ENCODE assay signal across 1 cellular context in genomic region chr11:16981651-16982194, GRCh38.
TF ChIP-seq lines count a peak whose summit lies in the region.

No MANE protein-coding gene starts in this region.

TF ChIP-seq in HepG2, 621 proteins besides CTCF, POLR2A, EP300 and RAD21 (continued from another document and continues in another):
- TF ChIP-seq ZNF792 (CRISPR knock-in tag; IDR thresholded peaks at IDR 0.05): 0 out of 2 replicates have a peak, but pooled peaks have one; percentile 46
- TF ChIP-seq FOXJ3 (CRISPR knock-in tag; IDR thresholded peaks at IDR 0.05; ENCODE audit: borderline replicate concordance): peak; percentile 68; the same call in 1 of the 2 replicates
- TF ChIP-seq FOXK2 (IDR thresholded peaks at IDR 0.05): peak; percentile 54; the same call in 1 of the 2 replicates
- TF ChIP-seq, protein P1, sequence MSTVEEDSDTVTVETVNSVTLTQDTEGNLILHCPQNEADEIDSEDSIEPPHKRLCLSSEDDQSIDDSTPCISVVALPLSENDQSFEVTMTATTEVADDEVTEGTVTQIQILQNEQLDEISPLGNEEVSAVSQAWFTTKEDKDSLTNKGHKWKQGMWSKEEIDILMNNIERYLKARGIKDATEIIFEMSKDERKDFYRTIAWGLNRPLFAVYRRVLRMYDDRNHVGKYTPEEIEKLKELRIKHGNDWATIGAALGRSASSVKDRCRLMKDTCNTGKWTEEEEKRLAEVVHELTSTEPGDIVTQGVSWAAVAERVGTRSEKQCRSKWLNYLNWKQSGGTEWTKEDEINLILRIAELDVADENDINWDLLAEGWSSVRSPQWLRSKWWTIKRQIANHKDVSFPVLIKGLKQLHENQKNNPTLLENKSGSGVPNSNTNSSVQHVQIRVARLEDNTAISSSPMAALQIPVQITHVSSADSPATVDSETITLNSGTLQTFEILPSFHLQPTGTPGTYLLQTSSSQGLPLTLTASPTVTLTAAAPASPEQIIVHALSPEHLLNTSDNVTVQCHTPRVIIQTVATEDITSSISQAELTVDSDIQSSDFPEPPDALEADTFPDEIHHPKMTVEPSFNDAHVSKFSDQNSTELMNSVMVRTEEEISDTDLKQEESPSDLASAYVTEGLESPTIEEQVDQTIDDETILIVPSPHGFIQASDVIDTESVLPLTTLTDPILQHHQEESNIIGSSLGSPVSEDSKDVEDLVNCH (CRISPR knock-in tag; IDR thresholded peaks at IDR 0.05): no peak
- TF ChIP-seq ZSCAN25 (CRISPR knock-in tag; IDR thresholded peaks at IDR 0.05): no peak
- TF ChIP-seq ZNF749 (CRISPR knock-in tag; IDR thresholded peaks at IDR 0.05; ENCODE audit: borderline replicate concordance): no peak
- peak; percentile 71; the same call in 1 of the 3 replicates for TF ChIP-seq MXI1 (IDR thresholded peaks at IDR 0.05; ENCODE audit: borderline replicate concordance, low read depth, low read length)
- TF ChIP-seq THAP9 (CRISPR knock-in tag; IDR thresholded peaks at IDR 0.05; ENCODE audit: borderline replicate concordance): peak; percentile 20; the same call in 1 of the 2 replicates
- 0 out of 2 replicates have a peak, but pooled peaks have one; percentile 41 for TF ChIP-seq HBP1 (CRISPR knock-in tag; IDR thresholded peaks at IDR 0.05; ENCODE audit: low read depth)
- TF ChIP-seq SRF (IDR thresholded peaks at IDR 0.05; ENCODE audit: low read depth, low read length): no peak
- TF ChIP-seq, protein P2, sequence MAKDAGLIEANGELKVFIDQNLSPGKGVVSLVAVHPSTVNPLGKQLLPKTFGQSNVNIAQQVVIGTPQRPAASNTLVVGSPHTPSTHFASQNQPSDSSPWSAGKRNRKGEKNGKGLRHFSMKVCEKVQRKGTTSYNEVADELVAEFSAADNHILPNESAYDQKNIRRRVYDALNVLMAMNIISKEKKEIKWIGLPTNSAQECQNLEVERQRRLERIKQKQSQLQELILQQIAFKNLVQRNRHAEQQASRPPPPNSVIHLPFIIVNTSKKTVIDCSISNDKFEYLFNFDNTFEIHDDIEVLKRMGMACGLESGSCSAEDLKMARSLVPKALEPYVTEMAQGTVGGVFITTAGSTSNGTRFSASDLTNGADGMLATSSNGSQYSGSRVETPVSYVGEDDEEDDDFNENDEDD (CRISPR knock-in tag; IDR thresholded peaks at IDR 0.05; ENCODE audit: borderline replicate concordance): no peak
- TF ChIP-seq ZBTB33 (CRISPR knock-in tag; IDR thresholded peaks at IDR 0.05): no peak
- TF ChIP-seq ZMYM3 (CRISPR knock-in tag; IDR thresholded peaks at IDR 0.05): 0 out of 2 replicates have a peak, but pooled peaks have one; percentile 27
- TF ChIP-seq NFE2 (CRISPR knock-in tag; IDR thresholded peaks at IDR 0.05): no peak
- no peak for TF ChIP-seq SRY (CRISPR knock-in tag; IDR thresholded peaks at IDR 0.05)
- peak; percentile 46 for TF ChIP-seq CEBPG (CRISPR knock-in tag; IDR thresholded peaks at IDR 0.05)
- no peak for TF ChIP-seq MED8 (CRISPR knock-in tag; IDR thresholded peaks at IDR 0.05; ENCODE audit: insufficient replicate concordance)
- no peak for TF ChIP-seq MAZ (IDR thresholded peaks at IDR 0.05; ENCODE audit: borderline replicate concordance, low read depth, low read length)
- TF ChIP-seq MAZ (CRISPR knock-in tag; IDR thresholded peaks at IDR 0.05; ENCODE audit: low read depth): no peak
- TF ChIP-seq TARDBP (CRISPR knock-in tag; IDR thresholded peaks at IDR 0.05): no peak
- no peak for TF ChIP-seq ZBTB26 (CRISPR knock-in tag; IDR thresholded peaks at IDR 0.05; ENCODE audit: borderline replicate concordance)
- no peak for TF ChIP-seq CEBPZ (IDR thresholded peaks at IDR 0.05; ENCODE audit: low read length)
- TF ChIP-seq HOXD1 (CRISPR knock-in tag; IDR thresholded peaks at IDR 0.05): no peak
- TF ChIP-seq ZNF343 (CRISPR knock-in tag; IDR thresholded peaks at IDR 0.05): no peak
- peak; percentile 38; the same call in 1 of the 2 replicates for TF ChIP-seq HOXA3 (CRISPR knock-in tag; IDR thresholded peaks at IDR 0.05)
- TF ChIP-seq ZNF24 (IDR thresholded peaks at IDR 0.05): no peak
- TF ChIP-seq ELK4 (CRISPR knock-in tag; IDR thresholded peaks at IDR 0.05; ENCODE audit: borderline replicate concordance): no peak
- TF ChIP-seq ZNF780A (CRISPR knock-in tag; IDR thresholded peaks at IDR 0.05): no peak
- TF ChIP-seq, protein P3, sequence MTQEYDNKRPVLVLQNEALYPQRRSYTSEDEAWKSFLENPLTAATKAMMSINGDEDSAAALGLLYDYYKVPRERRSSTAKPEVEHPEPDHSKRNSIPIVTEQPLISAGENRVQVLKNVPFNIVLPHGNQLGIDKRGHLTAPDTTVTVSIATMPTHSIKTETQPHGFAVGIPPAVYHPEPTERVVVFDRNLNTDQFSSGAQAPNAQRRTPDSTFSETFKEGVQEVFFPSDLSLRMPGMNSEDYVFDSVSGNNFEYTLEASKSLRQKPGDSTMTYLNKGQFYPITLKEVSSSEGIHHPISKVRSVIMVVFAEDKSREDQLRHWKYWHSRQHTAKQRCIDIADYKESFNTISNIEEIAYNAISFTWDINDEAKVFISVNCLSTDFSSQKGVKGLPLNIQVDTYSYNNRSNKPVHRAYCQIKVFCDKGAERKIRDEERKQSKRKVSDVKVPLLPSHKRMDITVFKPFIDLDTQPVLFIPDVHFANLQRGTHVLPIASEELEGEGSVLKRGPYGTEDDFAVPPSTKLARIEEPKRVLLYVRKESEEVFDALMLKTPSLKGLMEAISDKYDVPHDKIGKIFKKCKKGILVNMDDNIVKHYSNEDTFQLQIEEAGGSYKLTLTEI (CRISPR knock-in tag; conservative IDR thresholded peaks at IDR 0.05): no peak
- TF ChIP-seq HOXA5 (CRISPR knock-in tag; IDR thresholded peaks at IDR 0.05): 0 out of 2 replicates have a peak, but pooled peaks have one; percentile 22
- peak; percentile 54; the same call in 1 of the 2 replicates for TF ChIP-seq RFX3 (CRISPR knock-in tag; IDR thresholded peaks at IDR 0.05)
- TF ChIP-seq PBX2 (CRISPR knock-in tag; IDR thresholded peaks at IDR 0.05): no peak
- TF ChIP-seq ZNF766 (CRISPR knock-in tag; IDR thresholded peaks at IDR 0.05; ENCODE audit: borderline replicate concordance): no peak
- TF ChIP-seq ZNF616 (CRISPR knock-in tag; IDR thresholded peaks at IDR 0.05; ENCODE audit: low read depth): no peak
- no peak for TF ChIP-seq NFYB (CRISPR knock-in tag; IDR thresholded peaks at IDR 0.05)
